1 cellular context compared by ENCODE assay signal in the genomic region with DNA sequence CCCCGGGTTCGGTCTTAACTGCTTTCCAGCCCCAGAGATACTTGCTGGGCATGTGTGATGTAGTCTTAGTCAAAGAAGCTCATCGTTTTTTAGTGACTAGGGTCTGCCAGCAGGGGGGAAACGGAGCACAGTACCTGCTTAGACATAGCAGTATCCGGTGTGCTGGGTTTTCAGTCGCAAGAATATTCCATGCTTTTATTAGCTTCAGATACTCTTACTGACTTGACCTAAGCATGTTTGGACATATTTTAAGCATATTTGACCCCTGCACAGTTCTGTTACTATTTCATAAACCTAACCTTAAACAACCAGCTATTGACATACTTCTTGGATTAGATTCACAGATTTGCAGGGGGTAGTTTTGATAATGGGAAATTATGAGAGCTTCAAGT.
TF ChIP-seq lines count a peak whose summit lies in the region.

No MANE protein-coding gene starts in this region.

TF ChIP-seq in K562, 482 proteins besides CTCF, POLR2A, EP300 and RAD21 (continued from another document and continues in another):
- TF ChIP-seq HNRNPUL1 (IDR thresholded peaks at IDR 0.05; ENCODE audit: low read length) (no peak), TSC22D4 (tag; IDR thresholded peaks at IDR 0.05) (no peak), LEF1 (IDR thresholded peaks at IDR 0.05) (no peak), TAF7 (tag; IDR thresholded peaks at IDR 0.05) (no peak), ZSCAN29 (IDR thresholded peaks at IDR 0.05) (no peak), NFATC3 (IDR thresholded peaks at IDR 0.05) (no peak; the same call in 1 of the 2 replicates), PHF21A (IDR thresholded peaks at IDR 0.05; ENCODE audit: borderline replicate concordance, low read depth) (peak; percentile 42; the same call in 1 of the 2 replicates), ZNF695 (CRISPR knock-in tag; IDR thresholded peaks at IDR 0.05) (no peak), GABPB1 (CRISPR knock-in tag; IDR thresholded peaks at IDR 0.05) (no peak), MECOM (CRISPR knock-in tag; IDR thresholded peaks at IDR 0.05) (no peak), DDX20 (tag; IDR thresholded peaks at IDR 0.05; ENCODE audit: low read depth) (no peak), SUPT5H (IDR thresholded peaks at IDR 0.05) (no peak), HLTF (IDR thresholded peaks at IDR 0.05) (no peak), CCAR2 (IDR thresholded peaks at IDR 0.05; ENCODE audit: low read depth, low read length) (no peak), ZNF717 (CRISPR knock-in tag; IDR thresholded peaks at IDR 0.05) (no peak), TARDBP (IDR thresholded peaks at IDR 0.05) (no peak), ILK (tag; IDR thresholded peaks at IDR 0.05; ENCODE audit: borderline replicate concordance, low read depth) (no peak), MAZ (CRISPR knock-in tag; conservative IDR thresholded peaks at IDR 0.05 in 1 of 2, IDR thresholded peaks at IDR 0.05 in 1 of 2) (no peak), RB1 (IDR thresholded peaks at IDR 0.05; ENCODE audit: low read depth) (peak; percentile 59; the same call in 1 of the 2 replicates), GTF2A2 (tag; IDR thresholded peaks at IDR 0.05) (no peak), ARNT (IDR thresholded peaks at IDR 0.05) (0 out of 4 replicates have a peak, but pooled peaks have one; percentile 14 to 16), MCM7 (IDR thresholded peaks at IDR 0.05) (no peak), MTA3 (IDR thresholded peaks at IDR 0.05; ENCODE audit: borderline replicate concordance) (no peak; the same call in 1 of the 2 replicates), GTF2F1 (IDR thresholded peaks at IDR 0.05; ENCODE audit: low read depth, low read length) (no peak), DMBX1 (CRISPR knock-in tag; IDR thresholded peaks at IDR 0.05; ENCODE audit: borderline replicate concordance) (no peak), PHF8 (IDR thresholded peaks at IDR 0.05; ENCODE audit: borderline replicate concordance, low read length) (no peak), ZNF174 (CRISPR knock-in tag; IDR thresholded peaks at IDR 0.05) (no peak), HNRNPLL (IDR thresholded peaks at IDR 0.05; ENCODE audit: low read depth, low read length, poor library complexity, severe bottlenecking) (no peak), ZNF551 (CRISPR knock-in tag; IDR thresholded peaks at IDR 0.05) (no peak), ZNF175 (CRISPR knock-in tag; IDR thresholded peaks at IDR 0.05; ENCODE audit: low read depth) (no peak), BDP1 (IDR thresholded peaks at IDR 0.05; ENCODE audit: insufficient read depth, insufficient read length) (no peak), MCM5 (IDR thresholded peaks at IDR 0.05; ENCODE audit: low read depth) (no peak), ZNF12 (CRISPR knock-in tag; IDR thresholded peaks at IDR 0.05) (no peak), ZZZ3 (IDR thresholded peaks at IDR 0.05) (no peak)
- TF ChIP-seq, protein P1, sequence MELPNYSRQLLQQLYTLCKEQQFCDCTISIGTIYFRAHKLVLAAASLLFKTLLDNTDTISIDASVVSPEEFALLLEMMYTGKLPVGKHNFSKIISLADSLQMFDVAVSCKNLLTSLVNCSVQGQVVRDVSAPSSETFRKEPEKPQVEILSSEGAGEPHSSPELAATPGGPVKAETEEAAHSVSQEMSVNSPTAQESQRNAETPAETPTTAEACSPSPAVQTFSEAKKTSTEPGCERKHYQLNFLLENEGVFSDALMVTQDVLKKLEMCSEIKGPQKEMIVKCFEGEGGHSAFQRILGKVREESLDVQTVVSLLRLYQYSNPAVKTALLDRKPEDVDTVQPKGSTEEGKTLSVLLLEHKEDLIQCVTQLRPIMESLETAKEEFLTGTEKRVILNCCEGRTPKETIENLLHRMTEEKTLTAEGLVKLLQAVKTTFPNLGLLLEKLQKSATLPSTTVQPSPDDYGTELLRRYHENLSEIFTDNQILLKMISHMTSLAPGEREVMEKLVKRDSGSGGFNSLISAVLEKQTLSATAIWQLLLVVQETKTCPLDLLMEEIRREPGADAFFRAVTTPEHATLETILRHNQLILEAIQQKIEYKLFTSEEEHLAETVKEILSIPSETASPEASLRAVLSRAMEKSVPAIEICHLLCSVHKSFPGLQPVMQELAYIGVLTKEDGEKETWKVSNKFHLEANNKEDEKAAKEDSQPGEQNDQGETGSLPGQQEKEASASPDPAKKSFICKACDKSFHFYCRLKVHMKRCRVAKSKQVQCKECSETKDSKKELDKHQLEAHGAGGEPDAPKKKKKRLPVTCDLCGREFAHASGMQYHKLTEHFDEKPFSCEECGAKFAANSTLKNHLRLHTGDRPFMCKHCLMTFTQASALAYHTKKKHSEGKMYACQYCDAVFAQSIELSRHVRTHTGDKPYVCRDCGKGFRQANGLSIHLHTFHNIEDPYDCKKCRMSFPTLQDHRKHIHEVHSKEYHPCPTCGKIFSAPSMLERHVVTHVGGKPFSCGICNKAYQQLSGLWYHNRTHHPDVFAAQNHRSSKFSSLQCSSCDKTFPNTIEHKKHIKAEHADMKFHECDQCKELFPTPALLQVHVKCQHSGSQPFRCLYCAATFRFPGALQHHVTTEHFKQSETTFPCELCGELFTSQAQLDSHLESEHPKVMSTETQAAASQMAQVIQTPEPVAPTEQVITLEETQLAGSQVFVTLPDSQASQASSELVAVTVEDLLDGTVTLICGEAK (IDR thresholded peaks at IDR 0.05): no peak
- TF ChIP-seq, protein P1 (CRISPR knock-in tag; IDR thresholded peaks at IDR 0.05): no peak
- TF ChIP-seq, protein P2, sequence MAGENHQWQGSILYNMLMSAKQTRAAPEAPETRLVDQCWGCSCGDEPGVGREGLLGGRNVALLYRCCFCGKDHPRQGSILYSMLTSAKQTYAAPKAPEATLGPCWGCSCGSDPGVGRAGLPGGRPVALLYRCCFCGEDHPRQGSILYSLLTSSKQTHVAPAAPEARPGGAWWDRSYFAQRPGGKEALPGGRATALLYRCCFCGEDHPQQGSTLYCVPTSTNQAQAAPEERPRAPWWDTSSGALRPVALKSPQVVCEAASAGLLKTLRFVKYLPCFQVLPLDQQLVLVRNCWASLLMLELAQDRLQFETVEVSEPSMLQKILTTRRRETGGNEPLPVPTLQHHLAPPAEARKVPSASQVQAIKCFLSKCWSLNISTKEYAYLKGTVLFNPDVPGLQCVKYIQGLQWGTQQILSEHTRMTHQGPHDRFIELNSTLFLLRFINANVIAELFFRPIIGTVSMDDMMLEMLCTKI (IDR thresholded peaks at IDR 0.05; ENCODE audit: partially characterized antibody): no peak
- TF ChIP-seq, protein P3, sequence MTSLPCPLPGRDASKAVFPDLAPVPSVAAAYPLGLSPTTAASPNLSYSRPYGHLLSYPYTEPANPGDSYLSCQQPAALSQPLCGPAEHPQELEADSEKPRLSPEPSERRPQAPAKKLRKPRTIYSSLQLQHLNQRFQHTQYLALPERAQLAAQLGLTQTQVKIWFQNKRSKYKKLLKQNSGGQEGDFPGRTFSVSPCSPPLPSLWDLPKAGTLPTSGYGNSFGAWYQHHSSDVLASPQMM (CRISPR knock-in tag; IDR thresholded peaks at IDR 0.05): no peak
- TF ChIP-seq, protein P4, sequence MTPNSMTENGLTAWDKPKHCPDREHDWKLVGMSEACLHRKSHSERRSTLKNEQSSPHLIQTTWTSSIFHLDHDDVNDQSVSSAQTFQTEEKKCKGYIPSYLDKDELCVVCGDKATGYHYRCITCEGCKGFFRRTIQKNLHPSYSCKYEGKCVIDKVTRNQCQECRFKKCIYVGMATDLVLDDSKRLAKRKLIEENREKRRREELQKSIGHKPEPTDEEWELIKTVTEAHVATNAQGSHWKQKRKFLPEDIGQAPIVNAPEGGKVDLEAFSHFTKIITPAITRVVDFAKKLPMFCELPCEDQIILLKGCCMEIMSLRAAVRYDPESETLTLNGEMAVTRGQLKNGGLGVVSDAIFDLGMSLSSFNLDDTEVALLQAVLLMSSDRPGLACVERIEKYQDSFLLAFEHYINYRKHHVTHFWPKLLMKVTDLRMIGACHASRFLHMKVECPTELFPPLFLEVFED (CRISPR knock-in tag; conservative IDR thresholded peaks at IDR 0.05): no peak
- TF ChIP-seq, protein P5, sequence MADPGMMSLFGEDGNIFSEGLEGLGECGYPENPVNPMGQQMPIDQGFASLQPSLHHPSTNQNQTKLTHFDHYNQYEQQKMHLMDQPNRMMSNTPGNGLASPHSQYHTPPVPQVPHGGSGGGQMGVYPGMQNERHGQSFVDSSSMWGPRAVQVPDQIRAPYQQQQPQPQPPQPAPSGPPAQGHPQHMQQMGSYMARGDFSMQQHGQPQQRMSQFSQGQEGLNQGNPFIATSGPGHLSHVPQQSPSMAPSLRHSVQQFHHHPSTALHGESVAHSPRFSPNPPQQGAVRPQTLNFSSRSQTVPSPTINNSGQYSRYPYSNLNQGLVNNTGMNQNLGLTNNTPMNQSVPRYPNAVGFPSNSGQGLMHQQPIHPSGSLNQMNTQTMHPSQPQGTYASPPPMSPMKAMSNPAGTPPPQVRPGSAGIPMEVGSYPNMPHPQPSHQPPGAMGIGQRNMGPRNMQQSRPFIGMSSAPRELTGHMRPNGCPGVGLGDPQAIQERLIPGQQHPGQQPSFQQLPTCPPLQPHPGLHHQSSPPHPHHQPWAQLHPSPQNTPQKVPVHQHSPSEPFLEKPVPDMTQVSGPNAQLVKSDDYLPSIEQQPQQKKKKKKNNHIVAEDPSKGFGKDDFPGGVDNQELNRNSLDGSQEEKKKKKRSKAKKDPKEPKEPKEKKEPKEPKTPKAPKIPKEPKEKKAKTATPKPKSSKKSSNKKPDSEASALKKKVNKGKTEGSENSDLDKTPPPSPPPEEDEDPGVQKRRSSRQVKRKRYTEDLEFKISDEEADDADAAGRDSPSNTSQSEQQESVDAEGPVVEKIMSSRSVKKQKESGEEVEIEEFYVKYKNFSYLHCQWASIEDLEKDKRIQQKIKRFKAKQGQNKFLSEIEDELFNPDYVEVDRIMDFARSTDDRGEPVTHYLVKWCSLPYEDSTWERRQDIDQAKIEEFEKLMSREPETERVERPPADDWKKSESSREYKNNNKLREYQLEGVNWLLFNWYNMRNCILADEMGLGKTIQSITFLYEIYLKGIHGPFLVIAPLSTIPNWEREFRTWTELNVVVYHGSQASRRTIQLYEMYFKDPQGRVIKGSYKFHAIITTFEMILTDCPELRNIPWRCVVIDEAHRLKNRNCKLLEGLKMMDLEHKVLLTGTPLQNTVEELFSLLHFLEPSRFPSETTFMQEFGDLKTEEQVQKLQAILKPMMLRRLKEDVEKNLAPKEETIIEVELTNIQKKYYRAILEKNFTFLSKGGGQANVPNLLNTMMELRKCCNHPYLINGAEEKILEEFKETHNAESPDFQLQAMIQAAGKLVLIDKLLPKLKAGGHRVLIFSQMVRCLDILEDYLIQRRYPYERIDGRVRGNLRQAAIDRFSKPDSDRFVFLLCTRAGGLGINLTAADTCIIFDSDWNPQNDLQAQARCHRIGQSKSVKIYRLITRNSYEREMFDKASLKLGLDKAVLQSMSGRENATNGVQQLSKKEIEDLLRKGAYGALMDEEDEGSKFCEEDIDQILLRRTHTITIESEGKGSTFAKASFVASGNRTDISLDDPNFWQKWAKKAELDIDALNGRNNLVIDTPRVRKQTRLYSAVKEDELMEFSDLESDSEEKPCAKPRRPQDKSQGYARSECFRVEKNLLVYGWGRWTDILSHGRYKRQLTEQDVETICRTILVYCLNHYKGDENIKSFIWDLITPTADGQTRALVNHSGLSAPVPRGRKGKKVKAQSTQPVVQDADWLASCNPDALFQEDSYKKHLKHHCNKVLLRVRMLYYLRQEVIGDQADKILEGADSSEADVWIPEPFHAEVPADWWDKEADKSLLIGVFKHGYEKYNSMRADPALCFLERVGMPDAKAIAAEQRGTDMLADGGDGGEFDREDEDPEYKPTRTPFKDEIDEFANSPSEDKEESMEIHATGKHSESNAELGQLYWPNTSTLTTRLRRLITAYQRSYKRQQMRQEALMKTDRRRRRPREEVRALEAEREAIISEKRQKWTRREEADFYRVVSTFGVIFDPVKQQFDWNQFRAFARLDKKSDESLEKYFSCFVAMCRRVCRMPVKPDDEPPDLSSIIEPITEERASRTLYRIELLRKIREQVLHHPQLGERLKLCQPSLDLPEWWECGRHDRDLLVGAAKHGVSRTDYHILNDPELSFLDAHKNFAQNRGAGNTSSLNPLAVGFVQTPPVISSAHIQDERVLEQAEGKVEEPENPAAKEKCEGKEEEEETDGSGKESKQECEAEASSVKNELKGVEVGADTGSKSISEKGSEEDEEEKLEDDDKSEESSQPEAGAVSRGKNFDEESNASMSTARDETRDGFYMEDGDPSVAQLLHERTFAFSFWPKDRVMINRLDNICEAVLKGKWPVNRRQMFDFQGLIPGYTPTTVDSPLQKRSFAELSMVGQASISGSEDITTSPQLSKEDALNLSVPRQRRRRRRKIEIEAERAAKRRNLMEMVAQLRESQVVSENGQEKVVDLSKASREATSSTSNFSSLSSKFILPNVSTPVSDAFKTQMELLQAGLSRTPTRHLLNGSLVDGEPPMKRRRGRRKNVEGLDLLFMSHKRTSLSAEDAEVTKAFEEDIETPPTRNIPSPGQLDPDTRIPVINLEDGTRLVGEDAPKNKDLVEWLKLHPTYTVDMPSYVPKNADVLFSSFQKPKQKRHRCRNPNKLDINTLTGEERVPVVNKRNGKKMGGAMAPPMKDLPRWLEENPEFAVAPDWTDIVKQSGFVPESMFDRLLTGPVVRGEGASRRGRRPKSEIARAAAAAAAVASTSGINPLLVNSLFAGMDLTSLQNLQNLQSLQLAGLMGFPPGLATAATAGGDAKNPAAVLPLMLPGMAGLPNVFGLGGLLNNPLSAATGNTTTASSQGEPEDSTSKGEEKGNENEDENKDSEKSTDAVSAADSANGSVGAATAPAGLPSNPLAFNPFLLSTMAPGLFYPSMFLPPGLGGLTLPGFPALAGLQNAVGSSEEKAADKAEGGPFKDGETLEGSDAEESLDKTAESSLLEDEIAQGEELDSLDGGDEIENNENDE (IDR thresholded peaks at IDR 0.05; ENCODE audit: low read depth, low read length): no peak
